1 cellular context compared by ENCODE assay signal in the genomic region with DNA sequence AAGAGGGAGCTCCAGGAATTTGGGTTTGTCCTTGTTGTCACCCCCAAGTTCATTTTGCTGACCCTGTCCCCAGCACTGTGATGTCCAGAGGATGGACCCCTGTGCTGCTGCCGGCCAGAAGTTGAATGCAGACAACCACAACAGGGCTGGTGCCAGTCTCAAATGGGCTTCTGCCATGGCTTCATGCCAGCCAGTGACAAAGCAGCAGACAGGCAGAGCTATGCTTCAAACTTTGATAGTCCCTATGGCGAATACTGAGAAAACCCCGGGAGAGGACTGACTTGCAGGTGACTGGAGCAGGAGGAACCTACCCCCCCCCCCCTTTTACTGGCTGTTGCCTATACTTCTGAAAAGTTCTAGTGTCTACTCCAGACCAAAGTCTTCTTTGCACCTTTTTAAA.
TF ChIP-seq lines count a peak whose summit lies in the region.

No MANE protein-coding gene starts in this region.

TF ChIP-seq in liver, 16 proteins besides CTCF, POLR2A, EP300 and RAD21 (continued from another document):
- TF ChIP-seq, protein P1, sequence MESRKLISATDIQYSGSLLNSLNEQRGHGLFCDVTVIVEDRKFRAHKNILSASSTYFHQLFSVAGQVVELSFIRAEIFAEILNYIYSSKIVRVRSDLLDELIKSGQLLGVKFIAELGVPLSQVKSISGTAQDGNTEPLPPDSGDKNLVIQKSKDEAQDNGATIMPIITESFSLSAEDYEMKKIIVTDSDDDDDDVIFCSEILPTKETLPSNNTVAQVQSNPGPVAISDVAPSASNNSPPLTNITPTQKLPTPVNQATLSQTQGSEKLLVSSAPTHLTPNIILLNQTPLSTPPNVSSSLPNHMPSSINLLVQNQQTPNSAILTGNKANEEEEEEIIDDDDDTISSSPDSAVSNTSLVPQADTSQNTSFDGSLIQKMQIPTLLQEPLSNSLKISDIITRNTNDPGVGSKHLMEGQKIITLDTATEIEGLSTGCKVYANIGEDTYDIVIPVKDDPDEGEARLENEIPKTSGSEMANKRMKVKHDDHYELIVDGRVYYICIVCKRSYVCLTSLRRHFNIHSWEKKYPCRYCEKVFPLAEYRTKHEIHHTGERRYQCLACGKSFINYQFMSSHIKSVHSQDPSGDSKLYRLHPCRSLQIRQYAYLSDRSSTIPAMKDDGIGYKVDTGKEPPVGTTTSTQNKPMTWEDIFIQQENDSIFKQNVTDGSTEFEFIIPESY (IDR thresholded peaks at IDR 0.05): no peak
- no peak for TF ChIP-seq EGR1 (IDR thresholded peaks at IDR 0.05; ENCODE audit: low read depth in 2 of 2)
- TF ChIP-seq, protein P2, sequence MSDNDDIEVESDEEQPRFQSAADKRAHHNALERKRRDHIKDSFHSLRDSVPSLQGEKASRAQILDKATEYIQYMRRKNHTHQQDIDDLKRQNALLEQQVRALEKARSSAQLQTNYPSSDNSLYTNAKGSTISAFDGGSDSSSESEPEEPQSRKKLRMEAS (IDR thresholded peaks at IDR 0.05): no peak
- no peak for TF ChIP-seq HNF4G (IDR thresholded peaks at IDR 0.05)
- no peak for TF ChIP-seq FOXA2 (IDR thresholded peaks at IDR 0.05)
- TF ChIP-seq GABPA (IDR thresholded peaks at IDR 0.05 in 1 of 2, conservative IDR thresholded peaks at IDR 0.05 in 1 of 2): no peak
- TF ChIP-seq NR2F2 (IDR thresholded peaks at IDR 0.05): no peak
- no peak for TF ChIP-seq TAF1 (conservative IDR thresholded peaks at IDR 0.05)
